8 cellular contexts compared by ENCODE assay signal in the genomic region with DNA sequence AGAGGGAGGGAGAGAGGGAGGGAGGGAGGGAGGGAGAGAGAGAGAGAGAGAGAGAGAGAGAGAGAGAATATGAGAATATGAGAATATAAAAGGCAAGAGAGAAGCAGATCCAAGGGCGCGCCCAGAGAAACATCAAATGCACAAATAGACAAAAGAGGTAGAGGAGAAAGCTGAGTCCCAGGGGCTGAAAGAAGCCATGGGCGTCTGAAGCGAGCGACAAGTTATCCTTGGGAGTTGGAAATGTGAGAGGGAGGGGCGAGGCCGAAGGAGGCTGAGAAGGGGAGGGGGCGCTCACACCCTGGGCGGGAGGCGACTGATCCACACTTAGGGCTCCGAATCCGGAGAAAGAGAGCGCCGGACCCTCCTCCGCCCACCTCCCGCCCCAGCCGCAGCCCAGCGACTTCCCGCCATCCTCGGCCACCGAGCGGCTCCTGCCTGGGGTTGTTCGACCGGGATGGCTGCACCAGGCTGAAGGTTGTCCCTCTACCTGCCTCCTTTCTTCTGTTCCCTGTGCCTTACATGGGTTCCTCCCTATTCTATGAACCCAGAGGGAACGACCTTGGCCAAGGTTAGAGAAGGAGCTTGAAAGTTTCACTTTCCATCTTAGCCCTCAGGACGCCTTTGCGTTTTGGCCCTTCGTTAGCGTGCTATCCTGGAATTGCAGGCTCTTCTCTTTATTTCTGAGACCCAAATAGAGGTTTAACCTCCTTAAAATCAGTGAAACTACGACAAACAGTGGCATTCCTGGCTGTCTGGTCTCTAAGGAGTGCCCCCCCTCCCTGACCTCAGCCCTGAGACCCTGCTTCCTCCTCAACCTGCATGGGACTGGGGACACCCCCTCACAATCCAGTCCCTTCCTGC. TPM values are rescaled to one million over a fixed set of nuclear protein-coding genes. Genes with fewer than 3 reads are reported as not detected.
DNase-seq lines count a peak whose midpoint lies in the region; ATAC-seq and TF ChIP-seq lines count a peak whose summit lies in the region.

No MANE protein-coding gene starts in this region.

- peaks cover 64% of the 10 kb centered on the region for H3K27me3 ChIP-seq in AG04450 (ENCODE audit: control insufficient read depth, insufficient read depth, low read length)
- peaks cover 78% of the 10 kb centered on the region for H3K27me3 ChIP-seq in H7 (ENCODE audit: control insufficient read depth, insufficient read depth, low read length)
- H3K27me3 ChIP-seq in aorta (ENCODE audit: control insufficient read depth in 1 of 2, insufficient read depth in 2 of 2, low read length in 1 of 2): no peaks in the 10 kb centered on the region

- H3K4me1 Mint-ChIP-seq in activated naive CD8-positive, alpha-beta T cell treated with anti-CD3 and anti-CD28 coated beads for 36 hours: peaks cover 12% of the 10 kb centered on the region
- peaks cover 16% of the 10 kb centered on the region for H3K4me1 Mint-ChIP-seq in memory B cell

- H3K4me1 ChIP-seq in aorta (ENCODE audit: control insufficient read depth in 1 of 2, insufficient read depth in 2 of 2, low read length in 2 of 2): no peaks in the 10 kb centered on the region

- H3K27ac ChIP-seq in AG04450 (ENCODE audit: low read depth, low read length): no peak overlapping the region
- no peak overlapping the region for H3K27ac ChIP-seq in aorta (ENCODE audit: low read depth in 1 of 2, low read length in 2 of 2)

- no peak overlapping the region for H3K27ac Mint-ChIP-seq in activated naive CD8-positive, alpha-beta T cell treated with anti-CD3 and anti-CD28 coated beads for 36 hours
- H3K27ac Mint-ChIP-seq in memory B cell: peak overlapping the region; percentile 15

- H3K27me3 Mint-ChIP-seq in activated naive CD8-positive, alpha-beta T cell treated with anti-CD3 and anti-CD28 coated beads for 36 hours: peaks cover 78% of the 10 kb centered on the region
- H3K27me3 Mint-ChIP-seq in memory B cell: peaks cover 20% of the 10 kb centered on the region

- 2 to 3% methylated on average over 23 to 30 of the region's 30 CpGs for WGBS in aorta, 2 donors

- peak; percentile 41 for ATAC-seq in memory B cell (ENCODE audit: low read depth)
- ATAC-seq in aorta (ENCODE audit: low FRiP score): peak; percentile 38
- ATAC-seq in GM19397 (IDR thresholded peaks at IDR 0.05; ENCODE audit: unreplicated experiment): no peak
- ATAC-seq in GM18502 (IDR thresholded peaks at IDR 0.05; ENCODE audit: poor library complexity, unreplicated experiment): no peak

- no peak for TF ChIP-seq CTCF in AG04450 (IDR thresholded peaks at IDR 0.05; ENCODE audit: low read depth, low read length)

- POLR2A ChIA-PET in AG04450 (lab: Yijun Ruan, JAX): no interaction called here

- DNase-seq in AG04450 (ENCODE audit: low read depth, low spot score) (no peak), H7 (peak; percentile 88), memory B cell (ENCODE audit: low spot score in 2 of 2) (no peak), aorta (peak in 1 of 2 donors; percentile 79), MV-4-11 (lab: John Stamatoyannopoulos, UW) (no peak)
- DNase-seq in activated naive CD8-positive, alpha-beta T cell treated with anti-CD3 and anti-CD28 coated beads for 36 hours: no peak

- intact Hi-C loops in aorta (cut with DNase I): no loop called here

- H3K9me3 ChIP-seq in AG04450 (ENCODE audit: control insufficient read depth, insufficient read depth, low read length) (peaks cover 5% of the 10 kb centered on the region; the same call in 1 of the 2 replicates), aorta (ENCODE audit: control insufficient read depth, low read length) (no peaks in the 10 kb centered on the region)

- H3K36me3 ChIP-seq in H7 (replicated peaks; ENCODE audit: control insufficient read depth, insufficient read depth, low read length) (no peaks in the 10 kb centered on the region), aorta (ENCODE audit: control insufficient read depth in 1 of 2, insufficient read depth in 2 of 2, low read length in 1 of 2) (no peaks in the 10 kb centered on the region)

- H3K36me3 Mint-ChIP-seq in activated naive CD8-positive, alpha-beta T cell treated with anti-CD3 and anti-CD28 coated beads for 36 hours: no peaks in the 10 kb centered on the region
- no peaks in the 10 kb centered on the region for H3K36me3 Mint-ChIP-seq in memory B cell

- peak overlapping the region; percentile 50 for H3K4me3 ChIP-seq in AG04450 (ENCODE audit: low read depth, low read length)
- peak overlapping the region; percentile 28 for H3K4me3 ChIP-seq in H7 (ENCODE audit: insufficient read depth, low read depth, low read length)
- H3K4me3 ChIP-seq in aorta (ENCODE audit: low read length in 2 of 2): peak overlapping the region in 1 of 2 donors; percentile 6

- peak overlapping the region; percentile 72 for H3K4me3 Mint-ChIP-seq in activated naive CD8-positive, alpha-beta T cell treated with anti-CD3 and anti-CD28 coated beads for 36 hours
- H3K4me3 Mint-ChIP-seq in memory B cell: peak overlapping the region; percentile 88

- CTCF ChIA-PET in AG04450 (lab: Charles Lee): interaction anchor here (0.6 to 2.4 kb wide), 3 partner anchors 11 to 24 kb away, joined by 4 to 10 read pairs (median 5); no protein-coding TSS in a partner anchor

- H3K9me3 Mint-ChIP-seq in activated naive CD8-positive, alpha-beta T cell treated with anti-CD3 and anti-CD28 coated beads for 36 hours: no peaks in the 10 kb centered on the region
- H3K9me3 Mint-ChIP-seq in memory B cell: no peaks in the 10 kb centered on the region

RNA-seq across cellular contexts. Expression of a gene that starts 21.2 kb away (rescaled TPM):
- 0.02 TPM in 1 of 2 replicates, not detected in the other for polyA plus RNA-seq in AG04450 (2011; rRNA removed)
- polyA minus RNA-seq in AG04450 (2011; rRNA and poly(A)+ RNA removed): not detected in 2 replicates
- total RNA-seq in H7 (2014; rRNA removed; shearing (Covaris generic)): 0.04 TPM in 1 of 2 replicates, not detected in the other
- 1 to 10 TPM; 3.4 to 4.0 TPM for total RNA-seq in activated naive CD8-positive, alpha-beta T cell treated with anti-CD3 and anti-CD28 coated beads for 36 hours
- total RNA-seq in aorta: under 1 TPM; 0.33 to 0.39 TPM
- polyA plus RNA-seq in aorta: under 1 TPM in 1 of 2 donors, not detected in 1; 0.75 TPM

RNA-seq across cellular contexts. Expression of a gene that starts 32.2 kb away (rescaled TPM):
- 0.87 and 0.97 TPM in 2 replicates for polyA plus RNA-seq in AG04450 (2011; rRNA removed)
- 0.61 and 1.3 TPM in 2 replicates for polyA minus RNA-seq in AG04450 (2011; rRNA and poly(A)+ RNA removed)
- not detected in 2 replicates for total RNA-seq in H7 (2014; rRNA removed; shearing (Covaris generic))
- not detected for total RNA-seq in activated naive CD8-positive, alpha-beta T cell treated with anti-CD3 and anti-CD28 coated beads for 36 hours
- 1 to 10 TPM; 1.0 to 1.9 TPM for total RNA-seq in aorta
- polyA plus RNA-seq in aorta: under 1 TPM in 1 of 2 donors, not detected in 1; 0.31 TPM

RNA-seq across cellular contexts. Expression of a gene that starts 36.5 kb away (rescaled TPM):
- polyA plus RNA-seq in AG04450 (2011; rRNA removed) (10.1 and 11.3 TPM in 2 replicates), aorta (10 to 100 TPM; 18.2 to 22.4 TPM)
- polyA minus RNA-seq in AG04450 (2011; rRNA and poly(A)+ RNA removed): 2.5 and 2.7 TPM in 2 replicates
- total RNA-seq in H7 (2014; rRNA removed; shearing (Covaris generic)): 0.45 TPM in 1 of 2 replicates, not detected in the other
- total RNA-seq in activated naive CD8-positive, alpha-beta T cell treated with anti-CD3 and anti-CD28 coated beads for 36 hours: 1 to 10 TPM in 1 of 2 experiments, under 1 TPM in 1; 0.62 to 1.4 TPM
- total RNA-seq in aorta: 10 to 100 TPM in 1 of 2 donors, 1 to 10 TPM in 1; 9.1 to 14.1 TPM

RNA-seq across cellular contexts. Expression of a gene that starts 42.5 kb away (rescaled TPM):
- polyA plus RNA-seq in AG04450 (2011; rRNA removed): 15.4 and 20.4 TPM in 2 replicates
- polyA minus RNA-seq in AG04450 (2011; rRNA and poly(A)+ RNA removed): 9.1 and 12.0 TPM in 2 replicates
- not detected in 2 replicates for total RNA-seq in H7 (2014; rRNA removed; shearing (Covaris generic))
- total RNA-seq in activated naive CD8-positive, alpha-beta T cell treated with anti-CD3 and anti-CD28 coated beads for 36 hours: not detected
- total RNA-seq in aorta: 10 to 100 TPM in 1 of 2 donors, 1 to 10 TPM in 1; 5.8 to 16.8 TPM
- 1 to 10 TPM; 3.9 to 4.1 TPM for polyA plus RNA-seq in aorta

RNA-seq across cellular contexts. Expression of a gene that starts 53.8 kb away (rescaled TPM):
- 9.4 and 9.8 TPM in 2 replicates for polyA plus RNA-seq in AG04450 (2011; rRNA removed)
- 4.2 and 4.4 TPM in 2 replicates for polyA minus RNA-seq in AG04450 (2011; rRNA and poly(A)+ RNA removed)
- not detected in 2 replicates for total RNA-seq in H7 (2014; rRNA removed; shearing (Covaris generic))
- total RNA-seq in activated naive CD8-positive, alpha-beta T cell treated with anti-CD3 and anti-CD28 coated beads for 36 hours: not detected
- total RNA-seq in aorta: 1 to 10 TPM; 1.4 to 5.9 TPM
- 1 to 10 TPM in 1 of 2 donors, not detected in 1; 3.6 TPM for polyA plus RNA-seq in aorta

Comparison
In these comparisons a context has a peak if more than half of its experiments do, and no peak if none do; other contexts are left out.
1. ATAC-seq: peak in memory B cell (single experiment) and aorta (single experiment); none in GM19397 (single experiment) and GM18502 (single experiment).